Comparison of ENCODE assay signal across 8 cellular contexts in the genomic region with DNA sequence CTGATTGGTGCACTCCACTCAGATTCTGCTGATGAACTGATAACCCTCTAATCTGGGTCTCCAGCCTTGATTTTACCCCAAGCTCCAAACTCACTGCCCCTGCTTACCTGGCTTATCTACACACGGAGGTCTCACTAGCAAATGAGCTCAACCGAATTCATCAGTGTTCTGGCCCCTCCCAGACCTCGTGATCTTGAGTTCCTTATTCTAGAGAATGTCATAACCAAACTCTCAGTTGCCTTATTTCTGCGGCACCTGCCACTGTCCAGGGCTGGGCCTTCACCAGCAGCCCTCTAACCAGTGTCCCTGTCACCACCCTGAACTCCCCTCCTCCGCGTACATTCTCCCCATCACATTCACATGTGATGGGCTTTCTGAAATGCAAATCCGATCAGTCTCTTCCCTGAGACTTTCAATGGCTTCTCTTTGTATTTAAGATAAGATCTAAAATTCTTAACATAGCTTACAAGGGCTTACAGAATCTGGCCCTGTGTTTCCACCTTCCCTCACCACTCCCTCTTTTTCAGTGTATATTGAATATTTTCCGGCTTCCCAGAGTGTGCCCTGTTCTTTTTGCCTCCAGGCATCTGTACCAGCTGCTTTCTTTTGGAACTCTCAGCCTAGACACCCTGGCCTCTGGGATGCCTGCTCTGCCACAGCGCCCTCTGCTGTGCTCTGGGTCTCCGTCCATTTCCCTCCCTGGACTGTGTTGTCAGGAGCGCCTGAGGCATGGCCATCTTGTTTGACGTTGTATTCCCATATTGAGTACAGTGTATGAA. TPM values are rescaled to one million over a fixed set of nuclear protein-coding genes. Genes with fewer than 3 reads are reported as not detected.
A peak's percentile ranks its signal among the peaks of the same experiment; 100 is the strongest.
DNase-seq lines count a peak whose midpoint lies in the region; ATAC-seq, FAIRE-seq and TF ChIP-seq lines count a peak whose summit lies in the region.

No MANE protein-coding gene starts in this region.

- H3K4me2 ChIP-seq in DND-41 (ENCODE audit: insufficient read depth, low read length) (no peak overlapping the region), SU-DHL-6 (ENCODE audit: low read depth, low read length, poor library complexity, severe bottlenecking) (no peak overlapping the region), K562 (ENCODE audit: insufficient read depth, low read length) (no peak overlapping the region)

- no peaks in the 10 kb centered on the region for H3K9me2 ChIP-seq in SU-DHL-6 (replicated peaks; ENCODE audit: insufficient read depth, low read length)

- intact Hi-C loops in K562 (cut with micrococcal nuclease) = loop anchor here (1.0 to 5.0 kb wide), 3 partner anchors 44 to 298 kb away; partner anchors contain the start of gene NEMP2

- no peaks in the 10 kb centered on the region for H3K9me3 ChIP-seq in DND-41 (ENCODE audit: insufficient read depth, low read length, severe bottlenecking)
- no peaks in the 10 kb centered on the region for H3K9me3 ChIP-seq in SU-DHL-6 (ENCODE audit: insufficient read depth, low read length)
- no peaks in the 10 kb centered on the region for H3K9me3 ChIP-seq in K562 (replicated peaks; ENCODE audit: control insufficient read depth, insufficient read depth, low read depth, low read length)
- no peaks in the 10 kb centered on the region for H3K9me3 ChIP-seq in suprapubic skin

- in situ Hi-C loops in K562 (cut with MboI) = loop anchor here (10.0 kb wide), 1 partner anchor 585 kb away; no protein-coding TSS in a partner anchor

- CTCF ChIA-PET in K562 (lab: Yijun Ruan, JAX; ENCODE audit: low intra/inter-chr PET ratio) = interaction anchor here (0.6 kb wide), 1 partner anchor 15 kb away, joined by 4 read pairs; no protein-coding TSS in a partner anchor

- POLR2A ChIA-PET in K562 (lab: Yijun Ruan, JAX) = interaction anchor here (0.6 to 1.4 kb wide), 5 partner anchors 13 to 360 kb away, joined by 3 read pairs; no protein-coding TSS in a partner anchor

- H3K4me1 ChIP-seq in DND-41 (ENCODE audit: insufficient read depth, low read length) (peaks cover 7% of the 10 kb centered on the region; the same call in 1 of the 2 replicates), K562 (replicated peaks in 1 of 2; ENCODE audit: control insufficient read depth in 2 of 2, insufficient read depth in 2 of 2, low read length in 2 of 2) (peaks cover 0 to 10% of the 10 kb centered on the region in 2 experiments; a peak in 2 of 5 replicates), suprapubic skin (no peaks in the 10 kb centered on the region)

- H3K36me3 ChIP-seq in DND-41 (ENCODE audit: insufficient read depth, low read length) (peaks cover 44% of the 10 kb centered on the region), SU-DHL-6 (ENCODE audit: low read length) (0 out of 2 replicates have a peak, but pooled peaks cover 5% of the 10 kb centered on the region), K562 (ENCODE audit: control insufficient read depth, insufficient read depth, low read length) (peaks cover 35% of the 10 kb centered on the region), kidney epithelial cell (ENCODE audit: control insufficient read depth, insufficient read depth, low read length) (no peaks in the 10 kb centered on the region), suprapubic skin (peaks cover 6% of the 10 kb centered on the region)

- H3K4me3 ChIP-seq in DND-41 (ENCODE audit: low read depth in 1 of 2, low read length in 2 of 2) (no peak overlapping the region), SU-DHL-6 (ENCODE audit: insufficient read depth, low read length, poor library complexity, severe bottlenecking) (no peak overlapping the region), K562 (no peak overlapping the region), kidney epithelial cell (ENCODE audit: low read depth, low read length) (no peak overlapping the region), suprapubic skin (no peak overlapping the region)

- peak; percentile 78 for ATAC-seq in DND-41 (ENCODE audit: insufficient read depth, low read depth)
- peak; percentile 54 for ATAC-seq in GM19455 (IDR thresholded peaks at IDR 0.05; ENCODE audit: unreplicated experiment)
- ATAC-seq in HG03460 (IDR thresholded peaks at IDR 0.05; ENCODE audit: unreplicated experiment) = peak; percentile 40
- ATAC-seq in K562 = peak; percentile 97

- FAIRE-seq in K562 (lab: Jason Lieb, UNC) = peak; percentile 85

- no peaks in the 10 kb centered on the region for H3K9me1 ChIP-seq in K562 (ENCODE audit: control insufficient read depth, insufficient read depth, low read length)

- H4K20me1 ChIP-seq in DND-41 (ENCODE audit: insufficient read depth, low read length) (no peaks in the 10 kb centered on the region), SU-DHL-6 (ENCODE audit: low read depth, low read length) (no peaks in the 10 kb centered on the region), K562 (replicated peaks; ENCODE audit: control insufficient read depth, insufficient read depth, low read length) (no peaks in the 10 kb centered on the region)

- no peak overlapping the region for H2AFZ ChIP-seq in DND-41 (ENCODE audit: low read depth, low read length)
- H2AFZ ChIP-seq in SU-DHL-6 (ENCODE audit: low read depth, low read length, severe bottlenecking) = no peak overlapping the region
- no peak overlapping the region for H2AFZ ChIP-seq in K562 (ENCODE audit: low read depth, low read length)

- H3F3A ChIP-seq in SU-DHL-6 (ENCODE audit: insufficient read depth) = no peaks in the 10 kb centered on the region

- TF ChIP-seq POLR2A in K562 (conservative IDR thresholded peaks at IDR 0.05) (no peak), suprapubic skin (IDR thresholded peaks at IDR 0.05) (no peak)

- H3K27me3 ChIP-seq in DND-41 (ENCODE audit: insufficient read depth, low read length, poor library complexity) = no peaks in the 10 kb centered on the region
- no peaks in the 10 kb centered on the region for H3K27me3 ChIP-seq in SU-DHL-6 (ENCODE audit: low read length)
- H3K27me3 ChIP-seq in K562 (ENCODE audit: control insufficient read depth in 2 of 2, insufficient read depth in 2 of 2, low read length in 2 of 2) = no peaks in the 10 kb centered on the region
- no peaks in the 10 kb centered on the region for H3K27me3 ChIP-seq in kidney epithelial cell (ENCODE audit: control insufficient read depth, insufficient read depth, low read length)
- no peaks in the 10 kb centered on the region for H3K27me3 ChIP-seq in suprapubic skin

- TF ChIP-seq EP300 in K562 (IDR thresholded peaks at IDR 0.05; ENCODE audit: low read length) (no peak), suprapubic skin (IDR thresholded peaks at IDR 0.05) (no peak)

- TF ChIP-seq CTCF in DND-41 (IDR thresholded peaks at IDR 0.05; ENCODE audit: borderline replicate concordance, extremely low read depth, low read length, poor library complexity, severe bottlenecking) (peak; percentile 73), SU-DHL-6 (IDR thresholded peaks at IDR 0.05; ENCODE audit: insufficient read depth, low read length, poor library complexity, severe bottlenecking) (peak; percentile 74), K562 (IDR thresholded peaks at IDR 0.05 in 2 of 3, conservative IDR thresholded peaks at IDR 0.05 in 1 of 3; ENCODE audit: insufficient read depth in 2 of 3, low read depth in 1 of 3, low read length in 3 of 3) (peak; percentile 62 to 71 (median 65)), kidney epithelial cell (IDR thresholded peaks at IDR 0.05; ENCODE audit: insufficient read depth, low read length, poor library complexity, severe bottlenecking) (peak; percentile 51), suprapubic skin (IDR thresholded peaks at IDR 0.05) (peak in 1 of 2 donors; percentile 59)

- BruUV-seq in K562 (replicated peaks; lab: Mats Ljungman, UMichigan) = no TSS peak

- H3K79me2 ChIP-seq in DND-41 (ENCODE audit: insufficient read depth, low read length) (no peaks in the 10 kb centered on the region), SU-DHL-6 (ENCODE audit: insufficient read depth, low read length) (no peaks in the 10 kb centered on the region), K562 (ENCODE audit: control insufficient read depth, insufficient read depth, low read length) (peaks cover 17% of the 10 kb centered on the region; the same call in 2 of the 3 replicates)

- DNase-seq in DND-41 = peak; percentile 51
- DNase-seq in K562 (ENCODE audit: extremely low read depth in 1 of 4, low spot score in 3 of 4) = peak; percentile 27 to 70 (median 40)
- no peak for DNase-seq in kidney epithelial cell (ENCODE audit: low read depth)
- DNase-seq in stimulated activated CD8-positive, alpha-beta memory T cell treated with anti-CD3 and anti-CD28 coated beads, Interleukin-15, amount 100 ng/mL, for 1 hour (ENCODE audit: low read depth) = peak; percentile 24
- DNase-seq in suprapubic skin (ENCODE audit: low spot score in 2 of 2) = no peak

- no peak overlapping the region for H3K27ac ChIP-seq in DND-41 (ENCODE audit: low read length)
- no peak overlapping the region for H3K27ac ChIP-seq in SU-DHL-6 (ENCODE audit: low read depth, low read length)
- H3K27ac ChIP-seq in K562 (ENCODE audit: extremely low read depth, low read depth, low read length) = no peak overlapping the region
- H3K27ac ChIP-seq in suprapubic skin = no peak overlapping the region

- WGBS in K562 (ENCODE audit: insufficient coverage, low coverage, missing lambda C conversion rate) = 57% methylated on average over 9 of the region's 12 CpGs
- 74% methylated on average over 12 of the region's 12 CpGs for WGBS in suprapubic skin

- H3K9ac ChIP-seq in DND-41 (ENCODE audit: low read depth, low read length) = no peak overlapping the region
- H3K9ac ChIP-seq in SU-DHL-6 (ENCODE audit: low read length) = no peak overlapping the region
- H3K9ac ChIP-seq in K562 (ENCODE audit: insufficient read depth in 1 of 2, low read depth in 2 of 2, low read length in 2 of 2) = no peak overlapping the region

- peak; percentile 45 to 70 for TF ChIP-seq RAD21 in K562 (CRISPR knock-in tag; conservative IDR thresholded peaks at IDR 0.05 in 1 of 2, IDR thresholded peaks at IDR 0.05 in 1 of 2)

RNA-seq across cellular contexts. Expression of gene NAB1, which starts 31.1 kb away (rescaled TPM):
- total RNA-seq in K562 (2011; cell fraction: chromatin; rRNA removed; ENCODE audit: low replicate concordance) = 18.4 and 32.2 TPM in 2 replicates
- total RNA-seq in K562 (2011; cell fraction: nucleolus; rRNA removed) = 6.8 and 10.3 TPM in 2 replicates
- 14.0 and 16.0 TPM in 2 replicates for total RNA-seq in K562 (2011; cell fraction: nucleoplasm; rRNA removed)
- total RNA-seq in K562 (2014; rRNA removed) (17.6 and 20.6 TPM in 2 replicates), K562 (2014; rRNA removed; fragmentation: Illumina TruSeq; extraction: Trizol) (20.2 and 22.8 TPM in 2 replicates), K562 (2015; rRNA removed; fragmentation: Illumina TruSeq; extraction: Trizol) (20.7 and 21.7 TPM in 2 replicates), K562 (2021) (16.3 and 17.2 TPM in 2 replicates), kidney epithelial cell (21.8 and 25.4 TPM in 2 replicates), suprapubic skin (100 to 1,000 TPM in 3 of 4 donors, 10 to 100 TPM in 1; 83.3 to 116 (median 111) TPM)
- polyA plus RNA-seq in K562 (2011; rRNA removed) (18.3 and 23.0 TPM in 2 replicates), K562 (2014; fragmentation: Illumina TruSeq; extraction: Trizol) (14.3 and 15.5 TPM in 2 replicates), K562 (2014; fragmentation: Nextera tagmentation; extraction: Ambion mirVana) (1 to 10 TPM; 3.1 to 4.0 TPM), K562 (2014; rRNA removed) (10.5 and 11.9 TPM in 2 replicates)
- 5.1 and 7.5 TPM in 2 replicates for polyA plus RNA-seq in K562 (2011; cell fraction: cytosol; rRNA removed)
- polyA plus RNA-seq in K562 (2011; cell fraction: nucleus; rRNA removed) = 30.1 and 30.9 TPM in 2 replicates
- polyA plus RNA-seq in K562 (2012) = 11.6 and 12.8 TPM in 2 replicates
- 33.5 and 34.3 TPM in 2 replicates for polyA minus RNA-seq in K562 (2011; rRNA and poly(A)+ RNA removed)
- 10.5 and 13.2 TPM in 2 replicates for polyA minus RNA-seq in K562 (2011; cell fraction: cytosol; rRNA and poly(A)+ RNA removed)
- 18.2 and 28.2 TPM in 2 replicates for polyA minus RNA-seq in K562 (2011; cell fraction: nucleus; rRNA and poly(A)+ RNA removed)

Comparison
In these comparisons a context has a peak if more than half of its experiments do, and no peak if none do; other contexts are left out.
1. ATAC-seq: peak in every context shown above with its lines; median percentile 97 in K562; 78 in DND-41; 54 in GM19455; 40 in HG03460.
2. DNase-seq: peak in DND-41 (single experiment), K562 (4 of 4) and stimulated activated CD8-positive, alpha-beta memory T cell treated with anti-CD3 and anti-CD28 coated beads, Interleukin-15, amount 100 ng/mL, for 1 hour (single experiment); none in kidney epithelial cell (single experiment) and suprapubic skin (0 of 2).